9 cellular contexts compared by ENCODE assay signal in genomic region chr1:94801919-94802546, GRCh38. TPM values are rescaled to one million over a fixed set of nuclear protein-coding genes. Genes with fewer than 3 reads are reported as not detected.
A peak's percentile ranks its signal among the peaks of the same experiment; 100 is the strongest.
DNase-seq lines count a peak whose midpoint lies in the region; ATAC-seq, FAIRE-seq and TF ChIP-seq lines count a peak whose summit lies in the region.
"Had no signal": no experiment of that assay in that cellular context is flagged by ENCODE, and none has a peak within 500 bp of the region (broad histone marks: within the 10 kb centered on the region; RNA-seq: fewer than 3 reads in every experiment).

No MANE protein-coding gene starts in this region.

- H3K36me3 ChIP-seq in endothelial cell of umbilical vein (ENCODE audit: control insufficient read depth in 2 of 2, extremely low read depth in 1 of 2, insufficient read depth in 2 of 2, low read length in 2 of 2): no peaks in the 10 kb centered on the region
- H3K36me3 ChIP-seq in muscle layer of colon (ENCODE audit: insufficient read depth, low read length): no peaks in the 10 kb centered on the region
- H3K36me3 ChIP-seq in vagina: no peaks in the 10 kb centered on the region
- H3K36me3 ChIP-seq in effector memory CD4-positive, alpha-beta T cell (ENCODE audit: control insufficient read depth, insufficient read depth, low read length): no peaks in the 10 kb centered on the region

- no peaks in the 10 kb centered on the region for H4K20me1 ChIP-seq in endothelial cell of umbilical vein (replicated peaks; ENCODE audit: control insufficient read depth, extremely low read depth, insufficient read depth, low read length)

- dilution Hi-C loops in endothelial cell of umbilical vein (cut with MboI; ENCODE audit: extremely low pct_ligation_motif_present, low sequenced_read_pairs): loop anchor here (25.0 kb wide), 1 partner anchor 265 kb away; the partner anchor contains the start of gene F3

- H2AFZ ChIP-seq in endothelial cell of umbilical vein (ENCODE audit: low read depth, low read length): peak overlapping the region; percentile 4

- CTCF ChIA-PET in endothelial cell of umbilical vein (lab: Charles Lee): interaction anchor here (0.6 to 6.9 kb wide), 22 partner anchors 9 to 465 kb away, joined by 3 to 205 read pairs (median 6); partner anchors contain the start of gene F3

- H3K9me1 ChIP-seq in endothelial cell of umbilical vein (replicated peaks; ENCODE audit: control insufficient read depth, extremely low read depth, insufficient read depth, low read length): no peaks in the 10 kb centered on the region

- H3K4me3 ChIP-seq in LNCaP clone FGC (ENCODE audit: low read depth, low read length): no peak overlapping the region
- peak overlapping the region in 1 of 3 experiments; percentile 57 for H3K4me3 ChIP-seq in endothelial cell of umbilical vein (replicated peaks in 1 of 3; ENCODE audit: insufficient read depth in 1 of 3, low read depth in 1 of 3, low read length in 3 of 3)
- peak overlapping the region in 1 of 2 donors; percentile 36 for H3K4me3 ChIP-seq in muscle layer of colon (ENCODE audit: low read depth in 1 of 2, low read length in 2 of 2)
- H3K4me3 ChIP-seq in vagina: peak overlapping the region in 1 of 2 donors; percentile 12
- H3K4me3 ChIP-seq in effector memory CD4-positive, alpha-beta T cell (ENCODE audit: insufficient read depth, low read depth, low read length, poor library complexity, severe bottlenecking): no peak overlapping the region

- DNase-seq in EL (peak; percentile 87), LNCaP clone FGC (ENCODE audit: low read depth) (peak; percentile 61), SK-N-DZ (ENCODE audit: low spot score) (peak; percentile 49), endothelial cell of umbilical vein (ENCODE audit: low read depth, low spot score) (peak; percentile 71), vagina (ENCODE audit: extremely low spot score in 2 of 2) (no peak)
- DNase-seq in effector memory CD4-positive, alpha-beta T cell: no peak

- peak overlapping the region; percentile 51 for H3K9ac ChIP-seq in endothelial cell of umbilical vein (replicated peaks; ENCODE audit: extremely low read depth, insufficient read depth, low read length)
- H3K9ac ChIP-seq in muscle layer of colon (ENCODE audit: low read length): peak overlapping the region; percentile 23

- BruUV-seq in endothelial cell of umbilical vein (replicated peaks; lab: Mats Ljungman, UMichigan): no TSS peak

- peaks cover 19% of the 10 kb centered on the region for H3K4me1 ChIP-seq in endothelial cell of umbilical vein (ENCODE audit: control insufficient read depth, extremely low read depth, insufficient read depth, low read length)
- H3K4me1 ChIP-seq in muscle layer of colon (ENCODE audit: insufficient read depth, low read length): peaks cover 36% of the 10 kb centered on the region
- H3K4me1 ChIP-seq in vagina: peaks cover 24% of the 10 kb centered on the region
- no peaks in the 10 kb centered on the region for H3K4me1 ChIP-seq in effector memory CD4-positive, alpha-beta T cell (ENCODE audit: control insufficient read depth, insufficient read depth, low read length, poor library complexity, severe bottlenecking)

- H3K27ac ChIP-seq in endothelial cell of umbilical vein (ENCODE audit: insufficient read depth, low read depth, low read length) (peak overlapping the region; percentile 43), muscle layer of colon (ENCODE audit: low read depth, low read length) (peak overlapping the region; percentile 48), vagina (peak overlapping the region; percentile 81)
- no peak overlapping the region for H3K27ac ChIP-seq in effector memory CD4-positive, alpha-beta T cell (ENCODE audit: insufficient read depth, low read length, poor library complexity, severe bottlenecking)

- H3K79me2 ChIP-seq in endothelial cell of umbilical vein (ENCODE audit: control insufficient read depth, insufficient read depth, low read length): no peaks in the 10 kb centered on the region

- no peaks in the 10 kb centered on the region for H3K9me3 ChIP-seq in endothelial cell of umbilical vein (replicated peaks; ENCODE audit: control insufficient read depth, insufficient read depth, low read length)
- H3K9me3 ChIP-seq in muscle layer of colon (ENCODE audit: low read length): no peaks in the 10 kb centered on the region
- H3K9me3 ChIP-seq in vagina: no peaks in the 10 kb centered on the region
- no peaks in the 10 kb centered on the region for H3K9me3 ChIP-seq in effector memory CD4-positive, alpha-beta T cell (ENCODE audit: control insufficient read depth, low read length)

- intact Hi-C loops in endothelial cell of umbilical vein (cut with micrococcal nuclease): loop anchor here (1.0 to 5.0 kb wide), 4 partner anchors 280 to 385 kb away; partner anchors contain the start of gene ABCD3
- intact Hi-C loops in vagina (cut with DNase I): loop anchor here (5.0 kb wide), 1 partner anchor 260 kb away; the partner anchor contains the start of gene F3

- POLR2A ChIA-PET in endothelial cell of umbilical vein (lab: Charles Lee): no interaction called here

- peak; percentile 68 for FAIRE-seq in endothelial cell of umbilical vein (lab: Jason Lieb, UNC)
- FAIRE-seq: colon had no signal

- TF ChIP-seq CTCF in LNCaP clone FGC (IDR thresholded peaks at IDR 0.05; ENCODE audit: control insufficient read depth, extremely low read depth, insufficient read depth): peak; percentile 70
- peak; percentile 19 to 32 for TF ChIP-seq CTCF in endothelial cell of umbilical vein (IDR thresholded peaks at IDR 0.05; ENCODE audit: extremely low read depth in 1 of 2, insufficient read depth in 1 of 2, low read depth in 1 of 2, low read length in 2 of 2)
- TF ChIP-seq CTCF in vagina (IDR thresholded peaks at IDR 0.05): peak in 2 of 3 experiments; percentile 39 to 42

- peak; percentile 79 for ATAC-seq in GM21619 (IDR thresholded peaks at IDR 0.05; ENCODE audit: unreplicated experiment)

- H3K27me3 ChIP-seq in endothelial cell of umbilical vein (ENCODE audit: control insufficient read depth in 2 of 2, insufficient read depth in 2 of 2, low read length in 2 of 2): no peaks in the 10 kb centered on the region
- H3K27me3 ChIP-seq in muscle layer of colon (ENCODE audit: control insufficient read depth in 1 of 2, insufficient read depth in 2 of 2, low read length in 2 of 2): no peaks in the 10 kb centered on the region
- no peaks in the 10 kb centered on the region for H3K27me3 ChIP-seq in vagina
- H3K27me3 ChIP-seq in effector memory CD4-positive, alpha-beta T cell (replicated peaks; ENCODE audit: control insufficient read depth, insufficient read depth, low read length, poor library complexity, severe bottlenecking): no peaks in the 10 kb centered on the region

- peak overlapping the region; percentile 93 for H3K4me2 ChIP-seq in endothelial cell of umbilical vein (ENCODE audit: insufficient read depth, low read length)

- TF ChIP-seq POLR2A in endothelial cell of umbilical vein (IDR thresholded peaks at IDR 0.05; ENCODE audit: low read depth, low read length) (no peak), vagina (IDR thresholded peaks at IDR 0.05) (no peak)

TF ChIP-seq in endothelial cell of umbilical vein, 7 proteins besides CTCF, POLR2A, EP300 and RAD21:
- TF ChIP-seq GATA2 (IDR thresholded peaks at IDR 0.05; ENCODE audit: insufficient read depth, insufficient read length, low read depth, low read length) (no peak), MYC (IDR thresholded peaks at IDR 0.05; ENCODE audit: low read depth, low read length) (no peak), EZH2 (IDR thresholded peaks at IDR 0.05; ENCODE audit: borderline replicate concordance, low read depth, low read length, severe bottlenecking) (no peak), JUN (IDR thresholded peaks at IDR 0.05; ENCODE audit: borderline replicate concordance, insufficient read depth, insufficient read length, low read depth) (no peak), FOS (IDR thresholded peaks at IDR 0.05; ENCODE audit: borderline replicate concordance, insufficient read depth, low read length) (no peak), POLR2AphosphoS5 (IDR thresholded peaks at IDR 0.05; ENCODE audit: insufficient read depth, low read depth, low read length) (no peak), MAX (IDR thresholded peaks at IDR 0.05; ENCODE audit: insufficient read depth, insufficient read length) (no peak)
TF ChIP-seq in endothelial cell of umbilical vein: peak in this region for 0.

RNA-seq across cellular contexts. Expression of gene SLC44A3, which starts 18.1 kb away (rescaled TPM):
- polyA plus RNA-seq in SK-N-DZ (2014; cell fraction: cytosol; rRNA removed): 0.25 and 0.44 TPM in 2 replicates
- polyA plus RNA-seq in SK-N-DZ (2014; cell fraction: nucleus; rRNA removed): 0.87 and 0.98 TPM in 2 replicates
- 0.42 and 0.58 TPM in 2 replicates for total RNA-seq in endothelial cell of umbilical vein
- polyA plus RNA-seq in endothelial cell of umbilical vein: 0.29 and 0.33 TPM in 2 replicates
- 0.25 and 0.30 TPM in 2 replicates for polyA plus RNA-seq in endothelial cell of umbilical vein (2011; cell fraction: cytosol; rRNA removed)
- polyA plus RNA-seq in endothelial cell of umbilical vein (2011; cell fraction: nucleus; rRNA removed): 0.20 and 0.36 TPM in 2 replicates
- 0.11 TPM in 2 replicates for polyA plus RNA-seq in endothelial cell of umbilical vein (2012)
- polyA minus RNA-seq in endothelial cell of umbilical vein: 0.78 and 1.5 TPM in 2 replicates
- 1.3 TPM for polyA minus RNA-seq in endothelial cell of umbilical vein (2011; cell fraction: cytosol; rRNA and poly(A)+ RNA removed)
- 0.34 and 1.8 TPM in 2 replicates for polyA minus RNA-seq in endothelial cell of umbilical vein (2011; cell fraction: nucleus; rRNA and poly(A)+ RNA removed)
- total RNA-seq in vagina: 6.6 TPM

Comparison
In these comparisons a context has a peak if more than half of its experiments do, and no peak if none do; other contexts are left out.
1. DNase-seq: peak in EL (single experiment), LNCaP clone FGC (single experiment), SK-N-DZ (single experiment) and endothelial cell of umbilical vein (single experiment); none in vagina (0 of 2) and effector memory CD4-positive, alpha-beta T cell (0 of 3).
2. Peak in every context shown above with its lines, with median percentiles within 50 percentile points of each other: CTCF ChIP-seq.